Comparison of ENCODE assay signal across 1 cellular context in the genomic region with DNA sequence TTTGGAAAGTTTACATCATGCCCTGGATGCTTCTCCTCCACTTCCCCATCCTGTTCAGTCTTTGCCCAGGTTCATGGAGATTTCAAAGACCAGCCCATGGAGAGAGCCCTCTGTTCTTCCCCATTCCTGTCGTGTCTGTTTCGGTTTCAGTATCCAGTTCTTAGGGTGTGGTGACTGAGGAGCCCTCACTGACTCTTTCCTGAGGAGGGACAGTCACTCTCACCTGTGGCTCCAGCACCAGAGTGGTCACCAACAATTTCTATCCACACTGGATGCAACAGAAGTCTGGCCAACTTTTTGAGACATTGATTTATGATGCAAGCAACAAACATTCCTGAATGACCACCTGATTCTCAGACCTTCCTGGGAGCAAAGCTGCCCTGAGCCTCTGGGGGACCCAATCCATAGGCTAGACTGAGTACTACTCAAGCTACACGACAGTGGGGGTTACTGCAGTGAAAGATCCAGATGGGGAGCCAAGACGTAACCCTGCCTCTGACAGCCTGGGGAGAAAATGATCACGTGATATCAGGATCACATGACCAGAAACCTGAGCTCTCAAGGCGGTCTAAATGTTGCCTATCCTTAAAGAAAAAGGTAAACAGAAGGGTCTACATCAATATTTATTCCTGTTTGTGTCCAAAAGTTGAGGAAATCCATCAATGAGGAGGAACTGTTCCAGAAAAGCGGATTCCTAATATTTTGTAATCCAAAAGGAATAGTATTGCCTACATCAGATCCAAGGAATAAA.
TF ChIP-seq lines count a peak whose summit lies in the region.

No MANE protein-coding gene starts in this region.

TF ChIP-seq in HCT116, 20 proteins besides CTCF, POLR2A, EP300 and RAD21 (continued from another document):
- TF ChIP-seq ZBTB33 (IDR thresholded peaks at IDR 0.05; ENCODE audit: extremely low read depth, insufficient replicate concordance, low read length), result no peak
- TF ChIP-seq EGR1 (IDR thresholded peaks at IDR 0.05; ENCODE audit: low read depth), result no peak
- no peak for TF ChIP-seq SIN3A (IDR thresholded peaks at IDR 0.05; ENCODE audit: low read depth)
- TF ChIP-seq SP1 (IDR thresholded peaks at IDR 0.05; ENCODE audit: low read depth), result peak; percentile 41; the same call in 1 of the 2 replicates
- TF ChIP-seq FOSL1 (IDR thresholded peaks at IDR 0.05; ENCODE audit: low read depth), result no peak
- no peak for TF ChIP-seq TCF7L2 (IDR thresholded peaks at IDR 0.05; ENCODE audit: borderline replicate concordance, extremely low read depth, insufficient read depth, insufficient read length)
